1 cellular context compared by ENCODE assay signal in the genomic region with DNA sequence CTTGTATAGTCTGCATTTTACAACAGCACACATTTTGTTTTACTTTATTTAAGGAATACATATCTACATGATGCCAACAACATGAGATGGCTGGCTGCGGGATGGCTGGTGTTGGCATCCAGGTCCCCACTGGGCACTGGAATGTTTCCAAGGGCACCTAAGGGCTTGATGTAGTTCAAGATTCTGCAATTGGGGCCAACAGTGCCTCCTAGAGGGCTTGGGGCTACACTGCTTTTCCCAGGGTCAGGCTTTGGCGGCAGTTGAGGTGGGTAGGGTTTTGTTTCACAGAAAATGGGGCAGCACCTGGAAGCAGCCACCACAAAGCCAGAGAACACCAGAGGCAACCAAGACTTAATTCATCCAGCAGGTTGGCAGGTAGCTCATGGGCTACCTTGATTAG.
TF ChIP-seq lines count a peak whose summit lies in the region.

No MANE protein-coding gene starts in this region.

TF ChIP-seq in GM12878, 131 proteins besides CTCF, POLR2A, EP300 and RAD21 (continued from another document):
- TF ChIP-seq, protein P1, sequence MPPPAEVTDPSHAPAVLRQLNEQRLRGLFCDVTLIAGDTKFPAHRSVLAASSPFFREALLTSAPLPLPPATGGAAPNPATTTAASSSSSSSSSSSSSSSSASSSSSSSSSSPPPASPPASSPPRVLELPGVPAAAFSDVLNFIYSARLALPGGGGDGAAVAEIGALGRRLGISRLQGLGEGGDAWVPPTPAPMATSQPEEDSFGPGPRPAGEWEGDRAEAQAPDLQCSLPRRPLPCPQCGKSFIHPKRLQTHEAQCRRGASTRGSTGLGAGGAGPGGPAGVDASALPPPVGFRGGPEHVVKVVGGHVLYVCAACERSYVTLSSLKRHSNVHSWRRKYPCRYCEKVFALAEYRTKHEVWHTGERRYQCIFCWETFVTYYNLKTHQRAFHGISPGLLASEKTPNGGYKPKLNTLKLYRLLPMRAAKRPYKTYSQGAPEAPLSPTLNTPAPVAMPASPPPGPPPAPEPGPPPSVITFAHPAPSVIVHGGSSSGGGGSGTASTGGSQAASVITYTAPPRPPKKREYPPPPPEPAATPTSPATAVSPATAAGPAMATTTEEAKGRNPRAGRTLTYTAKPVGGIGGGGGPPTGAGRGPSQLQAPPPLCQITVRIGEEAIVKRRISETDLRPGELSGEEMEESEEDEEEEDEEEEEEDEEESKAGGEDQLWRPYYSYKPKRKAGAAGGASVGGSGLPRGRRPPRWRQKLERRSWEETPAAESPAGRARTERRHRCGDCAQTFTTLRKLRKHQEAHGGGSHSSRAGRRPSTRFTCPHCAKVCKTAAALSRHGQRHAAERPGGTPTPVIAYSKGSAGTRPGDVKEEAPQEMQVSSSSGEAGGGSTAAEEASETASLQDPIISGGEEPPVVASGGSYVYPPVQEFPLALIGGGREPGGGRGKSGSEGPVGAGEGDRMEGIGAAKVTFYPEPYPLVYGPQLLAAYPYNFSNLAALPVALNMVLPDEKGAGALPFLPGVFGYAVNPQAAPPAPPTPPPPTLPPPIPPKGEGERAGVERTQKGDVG (CRISPR knock-in tag; IDR thresholded peaks at IDR 0.05) = no peak
- no peak for TF ChIP-seq PAX5 (IDR thresholded peaks at IDR 0.05; ENCODE audit: borderline replicate concordance, low read depth, low read length)
